11 cellular contexts compared by ENCODE assay signal in the genomic region with DNA sequence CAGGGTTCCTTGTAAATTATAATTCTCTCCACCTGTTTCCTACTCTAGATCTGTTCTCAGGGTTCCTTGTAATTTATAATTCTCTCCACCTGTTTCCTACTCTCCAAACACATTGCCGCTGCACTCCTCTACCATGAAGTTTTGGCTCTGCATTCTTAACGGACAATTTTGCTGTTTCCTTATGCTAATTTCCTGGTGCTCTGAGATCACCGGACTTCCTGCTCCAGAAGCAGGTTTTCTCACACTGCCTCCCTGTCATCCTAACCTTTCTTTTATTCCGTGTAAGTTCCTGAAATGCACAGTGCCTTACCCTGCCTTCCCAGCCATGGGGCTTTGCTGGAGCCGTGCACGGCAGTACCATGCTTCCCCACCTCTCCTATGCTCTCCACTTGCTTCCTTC.
"Had no signal": no experiment of that assay in that cellular context is flagged by ENCODE, and none has a peak within 500 bp of the region (broad histone marks: within the 10 kb centered on the region; RNA-seq: fewer than 3 reads in every experiment).

No MANE protein-coding gene starts in this region.

- H3K27ac Mint-ChIP-seq: activated CD8-positive, alpha-beta memory T cell treated with anti-CD3 and anti-CD28 coated beads, Interleukin-2, amount 10 ng/mL, durations not matched to agents 7 days and 5 days; activated naive CD4-positive, alpha-beta T cell treated with anti-CD3 and anti-CD28 coated beads, Interleukin-2, amount 50 U/mL, for 24 hours; dendritic cell treated with granulocyte-macrophage colony-stimulating factor and Interleukin-4, amounts not matched to agents 40 ng/mL and 50 ng/mL, for 4 days; effector memory CD8-positive, alpha-beta T cell; mesothelial cell of epicardium; neural progenitor cell; progenitor cell of endocrine pancreas; T-cell had no signal

- H3K36me3 Mint-ChIP-seq: activated CD8-positive, alpha-beta memory T cell treated with anti-CD3 and anti-CD28 coated beads, Interleukin-2, amount 10 ng/mL, durations not matched to agents 7 days and 5 days; mesothelial cell of epicardium; neural progenitor cell; T-cell had no signal

- H3K27ac ChIP-seq: epithelial cell of prostate, neural progenitor cell, tibial artery had no signal

- H3K4me2 ChIP-seq: neural progenitor cell had no signal

- H3K9me3 ChIP-seq: tibial artery had no signal

- H3K9ac ChIP-seq: neural progenitor cell had no signal

- H3K4me1 ChIP-seq: neural progenitor cell had no signal

- H3K4me3 Mint-ChIP-seq: activated CD8-positive, alpha-beta memory T cell treated with anti-CD3 and anti-CD28 coated beads, Interleukin-2, amount 10 ng/mL, durations not matched to agents 7 days and 5 days; dendritic cell treated with granulocyte-macrophage colony-stimulating factor and Interleukin-4, amounts not matched to agents 40 ng/mL and 50 ng/mL, for 4 days; mesothelial cell of epicardium had no signal

- H3K4me3 ChIP-seq: lung, neural progenitor cell, tibial artery had no signal

- H2AFZ ChIP-seq: neural progenitor cell had no signal

- H3K36me3 ChIP-seq: neural progenitor cell, tibial artery had no signal

- H3K9me3 Mint-ChIP-seq: dendritic cell treated with granulocyte-macrophage colony-stimulating factor and Interleukin-4, amounts not matched to agents 40 ng/mL and 50 ng/mL, for 4 days had no signal
